1 cellular context compared by ENCODE assay signal in the genomic region with DNA sequence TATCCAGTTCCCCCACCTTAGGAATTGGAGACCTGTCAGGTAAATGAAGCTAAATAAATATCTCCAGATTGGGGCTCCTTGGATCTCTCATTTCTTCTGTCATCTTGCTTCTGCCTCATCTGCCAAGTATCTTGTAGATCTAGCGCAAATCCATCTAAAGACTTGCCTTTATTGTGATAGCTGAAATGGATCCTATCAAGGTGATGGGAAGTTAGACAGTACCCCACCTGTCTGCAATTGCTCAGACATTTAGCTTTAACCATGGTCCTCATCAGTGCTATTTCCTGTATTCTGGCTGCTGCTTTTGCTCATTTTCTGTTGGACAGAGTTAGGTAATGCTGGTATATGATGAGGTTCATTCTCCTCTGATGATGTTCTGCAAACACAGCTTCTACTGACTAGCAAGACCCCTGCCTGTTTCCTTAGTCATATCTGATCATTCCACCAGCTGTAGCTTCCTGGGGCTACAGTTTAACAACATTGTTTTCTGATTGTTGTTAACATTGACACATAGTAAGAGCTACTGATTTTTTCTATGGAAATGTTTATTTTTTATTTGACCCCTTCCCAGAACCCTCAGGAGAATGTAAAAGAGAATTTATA.
TF ChIP-seq lines count a peak whose summit lies in the region.

No MANE protein-coding gene starts in this region.

TF ChIP-seq in IMR-90, 13 proteins besides CTCF, POLR2A, EP300 and RAD21 (continued from another document):
- TF ChIP-seq, protein P1, sequence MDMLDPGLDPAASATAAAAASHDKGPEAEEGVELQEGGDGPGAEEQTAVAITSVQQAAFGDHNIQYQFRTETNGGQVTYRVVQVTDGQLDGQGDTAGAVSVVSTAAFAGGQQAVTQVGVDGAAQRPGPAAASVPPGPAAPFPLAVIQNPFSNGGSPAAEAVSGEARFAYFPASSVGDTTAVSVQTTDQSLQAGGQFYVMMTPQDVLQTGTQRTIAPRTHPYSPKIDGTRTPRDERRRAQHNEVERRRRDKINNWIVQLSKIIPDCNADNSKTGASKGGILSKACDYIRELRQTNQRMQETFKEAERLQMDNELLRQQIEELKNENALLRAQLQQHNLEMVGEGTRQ (IDR thresholded peaks at IDR 0.05; ENCODE audit: low read depth, low read length): no peak
- TF ChIP-seq CHD1 (IDR thresholded peaks at IDR 0.05; ENCODE audit: low read depth, low read length) (no peak), RCOR1 (IDR thresholded peaks at IDR 0.05; ENCODE audit: insufficient replicate concordance, low read length) (no peak), MXI1 (IDR thresholded peaks at IDR 0.05; ENCODE audit: borderline replicate concordance, low read depth, low read length) (no peak), NFE2L2 (IDR thresholded peaks at IDR 0.05; ENCODE audit: low read depth, low read length) (no peak), CEBPB (IDR thresholded peaks at IDR 0.05; ENCODE audit: low read depth, low read length) (no peak), SMC3 (IDR thresholded peaks at IDR 0.05; ENCODE audit: low read depth, low read length) (no peak), MAFK (IDR thresholded peaks at IDR 0.05; ENCODE audit: low read depth, low read length) (no peak), RFX5 (IDR thresholded peaks at IDR 0.05; ENCODE audit: low read depth, low read length) (no peak)
- TF ChIP-seq, protein P2, sequence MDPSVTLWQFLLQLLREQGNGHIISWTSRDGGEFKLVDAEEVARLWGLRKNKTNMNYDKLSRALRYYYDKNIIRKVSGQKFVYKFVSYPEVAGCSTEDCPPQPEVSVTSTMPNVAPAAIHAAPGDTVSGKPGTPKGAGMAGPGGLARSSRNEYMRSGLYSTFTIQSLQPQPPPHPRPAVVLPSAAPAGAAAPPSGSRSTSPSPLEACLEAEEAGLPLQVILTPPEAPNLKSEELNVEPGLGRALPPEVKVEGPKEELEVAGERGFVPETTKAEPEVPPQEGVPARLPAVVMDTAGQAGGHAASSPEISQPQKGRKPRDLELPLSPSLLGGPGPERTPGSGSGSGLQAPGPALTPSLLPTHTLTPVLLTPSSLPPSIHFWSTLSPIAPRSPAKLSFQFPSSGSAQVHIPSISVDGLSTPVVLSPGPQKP (IDR thresholded peaks at IDR 0.05; ENCODE audit: borderline replicate concordance, low read depth, low read length): no peak
TF ChIP-seq in IMR-90: peak in this region for 0.
